In the genomic region with DNA sequence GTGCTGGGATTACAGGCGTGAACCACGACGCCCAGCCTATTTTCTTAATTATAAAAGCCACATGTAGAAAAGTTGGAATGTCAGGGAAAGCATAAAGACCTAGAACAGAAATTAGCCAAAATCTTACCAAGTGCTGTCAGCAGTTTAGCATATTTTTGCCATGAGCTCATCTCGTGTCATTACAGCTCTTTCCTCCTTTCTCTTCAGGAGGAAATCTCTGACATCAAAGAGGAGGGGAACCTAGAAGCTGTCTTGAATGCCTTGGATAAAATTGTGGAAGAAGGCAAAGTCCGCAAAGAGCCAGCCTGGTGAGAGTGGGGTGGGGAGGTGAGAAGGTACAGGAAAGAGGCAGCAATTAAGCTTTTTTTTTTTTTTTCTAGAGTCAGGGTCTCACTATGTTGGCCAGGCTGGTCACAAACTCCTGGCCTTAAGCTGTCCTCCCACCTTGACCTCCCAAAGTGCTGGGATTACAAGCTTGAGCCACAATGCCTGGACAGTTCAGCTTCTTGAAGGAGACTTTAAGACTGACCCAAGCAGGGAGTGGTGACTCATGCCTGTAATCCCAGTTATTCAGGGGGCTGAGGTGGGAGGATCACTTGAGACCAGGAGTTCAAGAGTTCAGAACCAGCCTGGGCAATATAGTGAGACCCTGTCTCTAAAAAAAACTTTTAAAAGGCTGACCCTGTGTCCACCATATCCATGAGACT, we compare ENCODE assay signal across 12 cellular contexts. TPM values are rescaled to one million over a fixed set of nuclear protein-coding genes. Genes with fewer than 3 reads are reported as not detected.
DNase-seq lines count a peak whose midpoint lies in the region; ATAC-seq, FAIRE-seq and TF ChIP-seq lines count a peak whose summit lies in the region.
"Had no signal": no experiment of that assay in that cellular context is flagged by ENCODE, and none has a peak within 500 bp of the region (broad histone marks: within the 10 kb centered on the region; RNA-seq: fewer than 3 reads in every experiment).

No MANE protein-coding gene starts in this region.

- H3K27ac ChIP-seq in endothelial cell of umbilical vein (ENCODE audit: insufficient read depth, low read depth, low read length) (peak overlapping the region; percentile 60), osteoblast (ENCODE audit: low read depth, low read length) (peak overlapping the region; percentile 93), right atrium auricular region (no peak overlapping the region)

- ATAC-seq in Right ventricle myocardium superior (ENCODE audit: poor library complexity), result no peak
- ATAC-seq: activated CD4-positive, alpha-beta T cell treated with anti-CD3 and anti-CD28 coated beads for 36 hours had no signal

- H2AFZ ChIP-seq in endothelial cell of umbilical vein (ENCODE audit: low read depth, low read length) (no peak overlapping the region), osteoblast (ENCODE audit: low read length) (no peak overlapping the region)

- intact Hi-C loops in endothelial cell of umbilical vein (cut with micrococcal nuclease) (no loop called here), Right ventricle myocardium superior (cut with DNase I) (no loop called here)

- POLR2A ChIA-PET in endothelial cell of umbilical vein (lab: Charles Lee), result interaction anchor here (0.6 to 1.1 kb wide), 4 partner anchors 8 to 255 kb away, joined by 3 to 5 read pairs (median 4); no protein-coding TSS in a partner anchor

- FAIRE-seq in endothelial cell of umbilical vein (lab: Jason Lieb, UNC), result peak; percentile 88

- no peaks in the 10 kb centered on the region for H3K79me2 ChIP-seq in endothelial cell of umbilical vein (ENCODE audit: control insufficient read depth, insufficient read depth, low read length)
- no peaks in the 10 kb centered on the region for H3K79me2 ChIP-seq in osteoblast (ENCODE audit: insufficient read depth, low read length)

- H3K4me1 ChIP-seq in endothelial cell of umbilical vein (ENCODE audit: control insufficient read depth, extremely low read depth, insufficient read depth, low read length) (peaks cover 12% of the 10 kb centered on the region), osteoblast (ENCODE audit: insufficient read depth, low read length) (peaks cover 20% of the 10 kb centered on the region), right atrium auricular region (no peaks in the 10 kb centered on the region)

- H3K36me3 ChIP-seq in endothelial cell of umbilical vein (ENCODE audit: control insufficient read depth in 2 of 2, extremely low read depth in 1 of 2, insufficient read depth in 2 of 2, low read length in 2 of 2) (peaks cover 0 to 21% of the 10 kb centered on the region in 2 experiments), osteoblast (ENCODE audit: insufficient read depth, low read length) (peaks cover 27% of the 10 kb centered on the region), right atrium auricular region (peaks cover 49% of the 10 kb centered on the region)

- H4K20me1 ChIP-seq in endothelial cell of umbilical vein (replicated peaks; ENCODE audit: control insufficient read depth, extremely low read depth, insufficient read depth, low read length), result no peaks in the 10 kb centered on the region
- H4K20me1 ChIP-seq in osteoblast (ENCODE audit: insufficient read depth, low read length), result no peaks in the 10 kb centered on the region

- dilution Hi-C loops in endothelial cell of umbilical vein (cut with MboI; ENCODE audit: extremely low pct_ligation_motif_present, low sequenced_read_pairs), result no loop called here

- no peaks in the 10 kb centered on the region for H3K9me1 ChIP-seq in endothelial cell of umbilical vein (replicated peaks; ENCODE audit: control insufficient read depth, extremely low read depth, insufficient read depth, low read length)

- no peak overlapping the region for H3K4me3 ChIP-seq in endothelial cell of umbilical vein (replicated peaks in 1 of 3; ENCODE audit: insufficient read depth in 1 of 3, low read depth in 1 of 3, low read length in 3 of 3)
- H3K4me3 ChIP-seq in osteoblast (ENCODE audit: insufficient read depth, low read length), result peak overlapping the region; percentile 11
- no peak overlapping the region for H3K4me3 ChIP-seq in right atrium auricular region

- no TSS peak for BruUV-seq in endothelial cell of umbilical vein (replicated peaks; lab: Mats Ljungman, UMichigan)

- H3K27me3 ChIP-seq in endothelial cell of umbilical vein (ENCODE audit: control insufficient read depth in 2 of 2, insufficient read depth in 2 of 2, low read length in 2 of 2) (no peaks in the 10 kb centered on the region), osteoblast (ENCODE audit: insufficient read depth, low read length) (no peaks in the 10 kb centered on the region), right atrium auricular region (no peaks in the 10 kb centered on the region)

- DNase-seq in EH (ENCODE audit: low read depth) (peak; percentile 92), RKO (ENCODE audit: low spot score) (peak; percentile 38), endothelial cell of umbilical vein (ENCODE audit: low read depth, low spot score) (no peak), osteoblast (ENCODE audit: insufficient read length, low spot score, missing footprints) (peak; percentile 88), right atrium auricular region (ENCODE audit: low spot score) (no peak), Right ventricle myocardium superior (no peak), NCI-H526 treated with DMSO at 0.1 percent for 48 hours (lab: John Stamatoyannopoulos, UW) (no peak)
- no peak for DNase-seq in activated CD8-positive, alpha-beta memory T cell treated with anti-CD3 and anti-CD28 coated beads, Interleukin-2, amount 50 U/mL, for 48 hours
- DNase-seq: activated CD4-positive, alpha-beta T cell treated with anti-CD3 and anti-CD28 coated beads for 36 hours; activated naive CD4-positive, alpha-beta T cell treated with Interleukin-2 at 50 U/mL for 16 hours; DMS 273 treated with DMSO at 0.1 percent for 48 hours; NCI-H510A had no signal

- CTCF ChIA-PET in endothelial cell of umbilical vein (lab: Charles Lee), result interaction anchor here (0.6 to 2.5 kb wide), 12 partner anchors 8 to 144 kb away, joined by 3 to 19 read pairs (median 4); a partner anchor contains a TSS

- H3K9me3 ChIP-seq in endothelial cell of umbilical vein (replicated peaks; ENCODE audit: control insufficient read depth, insufficient read depth, low read length), result no peaks in the 10 kb centered on the region
- no peaks in the 10 kb centered on the region for H3K9me3 ChIP-seq in osteoblast (ENCODE audit: low read depth, low read length)
- H3K9me3 ChIP-seq in right atrium auricular region, result no peaks in the 10 kb centered on the region

- no peak for TF ChIP-seq POLR2A in endothelial cell of umbilical vein (IDR thresholded peaks at IDR 0.05; ENCODE audit: low read depth, low read length)

- peak overlapping the region; percentile 38 for H3K9ac ChIP-seq in endothelial cell of umbilical vein (replicated peaks; ENCODE audit: extremely low read depth, insufficient read depth, low read length)

- no peak overlapping the region for H3K4me2 ChIP-seq in endothelial cell of umbilical vein (ENCODE audit: insufficient read depth, low read length)
- peak overlapping the region; percentile 50 for H3K4me2 ChIP-seq in osteoblast (ENCODE audit: insufficient read depth, low read length)

- no peak for TF ChIP-seq CTCF in endothelial cell of umbilical vein (IDR thresholded peaks at IDR 0.05; ENCODE audit: extremely low read depth in 1 of 2, insufficient read depth in 1 of 2, low read depth in 1 of 2, low read length in 2 of 2)
- TF ChIP-seq CTCF in osteoblast (IDR thresholded peaks at IDR 0.05; ENCODE audit: extremely low read depth, low read depth, low read length), result no peak
- no peak for TF ChIP-seq CTCF in right atrium auricular region (IDR thresholded peaks at IDR 0.05)

RNA-seq across cellular contexts. Expression of a gene that starts 8.4 kb away (rescaled TPM):
- total RNA-seq in endothelial cell of umbilical vein (1.0 and 2.4 TPM in 2 replicates), osteoblast (1.5 and 2.2 TPM in 2 replicates), right atrium auricular region (not detected), Right ventricle myocardium superior (0.83 TPM)
- polyA plus RNA-seq in endothelial cell of umbilical vein, result 0.65 and 1.2 TPM in 2 replicates
- 0.14 and 0.35 TPM in 2 replicates for polyA plus RNA-seq in endothelial cell of umbilical vein (2011; cell fraction: cytosol; rRNA removed)
- polyA plus RNA-seq in endothelial cell of umbilical vein (2011; cell fraction: nucleus; rRNA removed), result 3.2 and 3.3 TPM in 2 replicates
- polyA plus RNA-seq in endothelial cell of umbilical vein (2012), result 0.31 and 0.37 TPM in 2 replicates
- 0.95 TPM in 1 of 2 replicates, not detected in the other for polyA minus RNA-seq in endothelial cell of umbilical vein
- polyA minus RNA-seq in endothelial cell of umbilical vein (2011; cell fraction: cytosol; rRNA and poly(A)+ RNA removed), result not detected
- polyA minus RNA-seq in endothelial cell of umbilical vein (2011; cell fraction: nucleus; rRNA and poly(A)+ RNA removed), result 1.6 and 4.2 TPM in 2 replicates

RNA-seq across cellular contexts. Expression of a gene that starts 14.3 kb away (rescaled TPM):
- total RNA-seq in endothelial cell of umbilical vein (1.6 and 2.2 TPM in 2 replicates), osteoblast (0.36 and 0.59 TPM in 2 replicates), right atrium auricular region (not detected), Right ventricle myocardium superior (0.51 TPM)
- 1.3 and 1.6 TPM in 2 replicates for polyA plus RNA-seq in endothelial cell of umbilical vein
- 0.05 and 0.17 TPM in 2 replicates for polyA plus RNA-seq in endothelial cell of umbilical vein (2011; cell fraction: cytosol; rRNA removed)
- polyA plus RNA-seq in endothelial cell of umbilical vein (2011; cell fraction: nucleus; rRNA removed), result 4.4 and 5.6 TPM in 2 replicates
- polyA plus RNA-seq in endothelial cell of umbilical vein (2012), result 0.94 and 1.4 TPM in 2 replicates
- 0.68 TPM in 1 of 2 replicates, not detected in the other for polyA minus RNA-seq in endothelial cell of umbilical vein
- polyA minus RNA-seq in endothelial cell of umbilical vein (2011; cell fraction: cytosol; rRNA and poly(A)+ RNA removed), result 0.72 TPM
- 1.1 and 1.5 TPM in 2 replicates for polyA minus RNA-seq in endothelial cell of umbilical vein (2011; cell fraction: nucleus; rRNA and poly(A)+ RNA removed)

RNA-seq across cellular contexts. Expression of a gene that starts 20.8 kb away (rescaled TPM):
- 58.4 and 61.6 TPM in 2 replicates for total RNA-seq in endothelial cell of umbilical vein
- 134 and 147 TPM in 2 replicates for polyA plus RNA-seq in endothelial cell of umbilical vein
- 97.0 and 102 TPM in 2 replicates for polyA plus RNA-seq in endothelial cell of umbilical vein (2011; cell fraction: cytosol; rRNA removed)
- 64.6 and 66.0 TPM in 2 replicates for polyA plus RNA-seq in endothelial cell of umbilical vein (2011; cell fraction: nucleus; rRNA removed)
- polyA plus RNA-seq in endothelial cell of umbilical vein (2012), result 35.0 and 37.3 TPM in 2 replicates
- 36.0 and 43.0 TPM in 2 replicates for polyA minus RNA-seq in endothelial cell of umbilical vein
- polyA minus RNA-seq in endothelial cell of umbilical vein (2011; cell fraction: cytosol; rRNA and poly(A)+ RNA removed), result 28.6 TPM
- polyA minus RNA-seq in endothelial cell of umbilical vein (2011; cell fraction: nucleus; rRNA and poly(A)+ RNA removed), result 14.3 and 15.8 TPM in 2 replicates
- 31.2 and 34.0 TPM in 2 replicates for total RNA-seq in osteoblast
- 10 to 100 TPM; 81.8 to 88.3 TPM for total RNA-seq in right atrium auricular region
- 64.8 TPM for total RNA-seq in Right ventricle myocardium superior

RNA-seq across cellular contexts. Expression of a gene that starts 39.7 kb away (rescaled TPM):
- total RNA-seq in endothelial cell of umbilical vein (24.0 and 26.3 TPM in 2 replicates), osteoblast (15.0 and 15.2 TPM in 2 replicates), right atrium auricular region (10 to 100 TPM; 15.5 to 18.5 TPM), Right ventricle myocardium superior (15.8 TPM)
- polyA plus RNA-seq in endothelial cell of umbilical vein, result 30.2 and 30.6 TPM in 2 replicates
- 25.9 and 28.4 TPM in 2 replicates for polyA plus RNA-seq in endothelial cell of umbilical vein (2011; cell fraction: cytosol; rRNA removed)
- 23.9 and 25.4 TPM in 2 replicates for polyA plus RNA-seq in endothelial cell of umbilical vein (2011; cell fraction: nucleus; rRNA removed)
- 19.5 and 23.2 TPM in 2 replicates for polyA plus RNA-seq in endothelial cell of umbilical vein (2012)
- 45.7 and 46.5 TPM in 2 replicates for polyA minus RNA-seq in endothelial cell of umbilical vein
- polyA minus RNA-seq in endothelial cell of umbilical vein (2011; cell fraction: cytosol; rRNA and poly(A)+ RNA removed), result 19.2 TPM
- 10.6 and 15.9 TPM in 2 replicates for polyA minus RNA-seq in endothelial cell of umbilical vein (2011; cell fraction: nucleus; rRNA and poly(A)+ RNA removed)

RNA-seq across cellular contexts. Expression of a gene that starts 49.1 kb away (rescaled TPM):
- 79.0 and 82.6 TPM in 2 replicates for total RNA-seq in endothelial cell of umbilical vein
- 32.6 and 37.4 TPM in 2 replicates for polyA plus RNA-seq in endothelial cell of umbilical vein
- 33.0 and 33.5 TPM in 2 replicates for polyA plus RNA-seq in endothelial cell of umbilical vein (2011; cell fraction: cytosol; rRNA removed)
- polyA plus RNA-seq in endothelial cell of umbilical vein (2011; cell fraction: nucleus; rRNA removed), result 122 and 137 TPM in 2 replicates
- 44.6 and 45.9 TPM in 2 replicates for polyA plus RNA-seq in endothelial cell of umbilical vein (2012)
- 48.6 and 49.1 TPM in 2 replicates for polyA minus RNA-seq in endothelial cell of umbilical vein
- polyA minus RNA-seq in endothelial cell of umbilical vein (2011; cell fraction: cytosol; rRNA and poly(A)+ RNA removed), result 22.1 TPM
- polyA minus RNA-seq in endothelial cell of umbilical vein (2011; cell fraction: nucleus; rRNA and poly(A)+ RNA removed), result 39.4 and 45.9 TPM in 2 replicates
- total RNA-seq in osteoblast, result 49.2 and 50.7 TPM in 2 replicates
- total RNA-seq in right atrium auricular region, result 10 to 100 TPM; 55.4 to 72.8 TPM
- total RNA-seq in Right ventricle myocardium superior, result 82.4 TPM

Comparison
In these comparisons a context has a peak if more than half of its experiments do, and no peak if none do; other contexts are left out.
1. DNase-seq: peak in EH (single experiment), RKO (single experiment) and osteoblast (single experiment); none in endothelial cell of umbilical vein (single experiment), right atrium auricular region (single experiment), Right ventricle myocardium superior (single experiment), activated CD8-positive, alpha-beta memory T cell treated with anti-CD3 and anti-CD28 coated beads, Interleukin-2, amount 50 U/mL, for 48 hours (single experiment) and NCI-H526 treated with DMSO at 0.1 percent for 48 hours (single experiment).
2. H3K27ac ChIP-seq: peak in endothelial cell of umbilical vein (single experiment) and osteoblast (single experiment); none in right atrium auricular region (0 of 2).